33 cellular contexts compared by ENCODE assay signal in the genomic region with DNA sequence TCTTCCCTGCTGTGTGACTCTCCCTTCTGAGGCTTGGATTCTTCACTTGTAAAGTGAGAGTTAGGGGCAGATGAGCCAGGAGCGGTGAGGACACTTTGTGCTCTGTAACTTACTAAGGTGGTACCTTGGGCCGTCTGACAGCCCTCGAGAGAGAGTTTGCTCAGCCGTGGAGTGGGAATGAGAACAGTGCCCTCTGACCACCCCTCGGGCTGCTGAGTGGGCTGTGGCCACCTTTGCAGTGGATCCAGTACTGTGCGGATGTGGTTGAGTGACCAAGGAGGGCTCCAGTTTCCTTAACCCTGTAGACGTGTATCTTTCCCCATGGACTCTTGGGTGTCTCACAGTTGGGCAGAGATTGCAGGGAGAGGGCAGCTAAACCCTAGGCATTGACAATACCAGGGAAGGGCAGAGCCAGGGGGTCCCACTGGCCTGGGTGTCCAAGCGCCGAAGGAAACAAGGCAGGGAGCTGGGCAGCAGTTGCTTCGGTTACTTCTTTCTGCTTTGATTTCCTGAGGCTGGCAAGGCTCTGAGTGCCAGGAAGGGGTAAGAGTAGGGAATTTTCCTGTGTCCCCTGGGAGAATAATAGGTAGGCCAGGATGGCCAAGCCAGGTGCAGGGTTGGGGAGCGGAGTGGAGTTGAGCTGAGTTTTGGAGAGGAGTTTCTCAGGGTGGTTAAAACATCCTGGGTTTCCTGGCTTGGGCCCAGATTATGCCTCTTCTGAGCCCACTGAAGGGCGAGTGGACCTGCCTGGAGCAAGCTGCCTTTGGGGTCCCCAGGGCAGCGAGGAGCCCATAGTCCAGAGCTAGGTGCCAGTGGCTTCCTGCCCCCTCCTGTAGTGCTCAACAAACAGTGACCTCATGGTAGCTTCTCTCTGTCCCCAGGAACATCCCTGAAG. TPM values are rescaled to one million over a fixed set of nuclear protein-coding genes. Genes with fewer than 3 reads are reported as not detected.
DNase-seq lines count a peak whose midpoint lies in the region; ATAC-seq and TF ChIP-seq lines count a peak whose summit lies in the region.
"Had no signal": no experiment of that assay in that cellular context is flagged by ENCODE, and none has a peak within 500 bp of the region (broad histone marks: within the 10 kb centered on the region; RNA-seq: fewer than 3 reads in every experiment).

No MANE protein-coding gene starts in this region.

- no peak overlapping the region for H3K4me3 Mint-ChIP-seq in activated naive CD8-positive, alpha-beta T cell treated with anti-CD3 and anti-CD28 coated beads for 36 hours
- no peak overlapping the region for H3K4me3 Mint-ChIP-seq in activated naive CD8-positive, alpha-beta T cell treated with anti-CD3 and anti-CD28 coated beads, Interleukin-2, amount 50 U/mL, for 24 hours
- no peak overlapping the region for H3K4me3 Mint-ChIP-seq in nephron progenitor cell
- H3K4me3 Mint-ChIP-seq: brain, memory B cell, neural progenitor cell, T-helper 17 cell had no signal

- no peak overlapping the region for H3K4me3 ChIP-seq in tibial artery
- H3K4me3 ChIP-seq: adrenal gland, neural progenitor cell, upper lobe of left lung had no signal

- TF ChIP-seq CTCF in nephron progenitor cell (IDR thresholded peaks at IDR 0.05) (no peak), tibial artery (IDR thresholded peaks at IDR 0.05) (no peak)

- H3K9me3 ChIP-seq in tibial artery, result no peaks in the 10 kb centered on the region
- H3K9me3 ChIP-seq: adrenal gland, upper lobe of left lung had no signal

- H3K27me3 ChIP-seq in tibial artery, result no peaks in the 10 kb centered on the region
- H3K27me3 ChIP-seq: adrenal gland, neural progenitor cell, upper lobe of left lung had no signal

- H3K27ac ChIP-seq in cingulate gyrus (ENCODE audit: low read depth, low read length) (peak overlapping the region; percentile 72), tibial artery (peak overlapping the region; percentile 48 to 69)
- H3K27ac ChIP-seq: adrenal gland, C4-2B, neural progenitor cell, parathyroid adenoma, upper lobe of left lung had no signal

- DNase-seq in activated naive CD8-positive, alpha-beta T cell treated with anti-CD3 and anti-CD28 coated beads for 36 hours, result no peak
- no peak for DNase-seq in activated naive CD8-positive, alpha-beta T cell treated with anti-CD3 and anti-CD28 coated beads, Interleukin-2, amount 50 U/mL, for 24 hours
- DNase-seq in nephron progenitor cell, result peak; percentile 20
- DNase-seq in tibial artery, result no peak
- no peak for DNase-seq in NCI-H1694 (lab: John Stamatoyannopoulos, UW)
- DNase-seq in NCI-H2029 (lab: John Stamatoyannopoulos, UW), result no peak
- DNase-seq: 8988T; activated CD4-positive, alpha-beta T cell treated with anti-CD3 and anti-CD28 coated beads, Interleukin-2, amount 50 U/mL, for 48 hours; activated CD8-positive, alpha-beta memory T cell treated with anti-CD3 and anti-CD28 coated beads, Interleukin-2, amount 50 U/mL, for 4 hours; activated naive CD4-positive, alpha-beta T cell; adrenal gland; COR-L47; DMS79; left colon; NCI-H1105; NCI-H1930; NCI-H526; NK-92 treated with Interleukin-12 subunit alpha and Interleukin-12 subunit beta, amount 100 ng/mL, for 24 hours; PC-3; stimulated activated CD4-positive, alpha-beta T cell treated with anti-CD3 and anti-CD28 coated beads, Interleukin-2, amount 100 ng/mL, for 24 hours; stimulated activated naive CD8-positive, alpha-beta T cell treated with anti-CD3 and anti-CD28 coated beads, Interleukin-15, amount 100 ng/mL, for 72 hours; T-helper 17 cell; upper lobe of left lung had no signal

- peaks cover 0 to 45% (median 27%) of the 10 kb centered on the region in 4 donors for H3K4me1 ChIP-seq in tibial artery
- H3K4me1 ChIP-seq: neural progenitor cell, upper lobe of left lung had no signal

- intact Hi-C loops in tibial artery (cut with DNase I; ENCODE audit: low total_unique reads), result no loop called here

- H3K36me3 Mint-ChIP-seq in activated naive CD8-positive, alpha-beta T cell treated with anti-CD3 and anti-CD28 coated beads for 36 hours, result peaks cover 34% of the 10 kb centered on the region
- H3K36me3 Mint-ChIP-seq in activated naive CD8-positive, alpha-beta T cell treated with anti-CD3 and anti-CD28 coated beads, Interleukin-2, amount 50 U/mL, for 24 hours (ENCODE audit: low read depth), result peaks cover 13% of the 10 kb centered on the region
- H3K36me3 Mint-ChIP-seq in nephron progenitor cell (ENCODE audit: low read depth), result peaks cover 43% of the 10 kb centered on the region

- no peak for ATAC-seq in activated naive CD8-positive, alpha-beta T cell treated with anti-CD3 and anti-CD28 coated beads, Interleukin-2, amount 50 U/mL, for 24 hours
- no peak for ATAC-seq in HG02970 (IDR thresholded peaks at IDR 0.05; ENCODE audit: low FRiP score, unreplicated experiment)
- ATAC-seq: activated CD4-positive, CD25-positive, alpha-beta regulatory T cell treated with anti-CD3 and anti-CD28 coated beads, Interleukin-2, amount 50 U/mL, for 24 hours; left colon; PC-3; stimulated activated naive CD8-positive, alpha-beta T cell treated with anti-CD3 and anti-CD28 coated beads, Interleukin-15, amount 100 ng/mL, for 72 hours; T-helper 17 cell had no signal

- H3K27ac Mint-ChIP-seq in activated naive CD8-positive, alpha-beta T cell treated with anti-CD3 and anti-CD28 coated beads for 36 hours, result peak overlapping the region; percentile 31
- no peak overlapping the region for H3K27ac Mint-ChIP-seq in activated naive CD8-positive, alpha-beta T cell treated with anti-CD3 and anti-CD28 coated beads, Interleukin-2, amount 50 U/mL, for 24 hours
- H3K27ac Mint-ChIP-seq in nephron progenitor cell, result peak overlapping the region; percentile 84
- H3K27ac Mint-ChIP-seq: memory B cell, neural progenitor cell, T-helper 17 cell had no signal

- H3K4me1 Mint-ChIP-seq in activated naive CD8-positive, alpha-beta T cell treated with anti-CD3 and anti-CD28 coated beads for 36 hours, result peaks cover 22% of the 10 kb centered on the region
- H3K4me1 Mint-ChIP-seq in activated naive CD8-positive, alpha-beta T cell treated with anti-CD3 and anti-CD28 coated beads, Interleukin-2, amount 50 U/mL, for 24 hours, result peaks cover 17% of the 10 kb centered on the region
- H3K4me1 Mint-ChIP-seq in nephron progenitor cell, result peaks cover 41% of the 10 kb centered on the region

- peaks cover 8 to 22% (median 10%) of the 10 kb centered on the region in 3 donors for H3K36me3 ChIP-seq in tibial artery
- H3K36me3 ChIP-seq: adrenal gland, neural progenitor cell had no signal

- H3K9me3 Mint-ChIP-seq in activated naive CD8-positive, alpha-beta T cell treated with anti-CD3 and anti-CD28 coated beads for 36 hours, result no peaks in the 10 kb centered on the region
- no peaks in the 10 kb centered on the region for H3K9me3 Mint-ChIP-seq in activated naive CD8-positive, alpha-beta T cell treated with anti-CD3 and anti-CD28 coated beads, Interleukin-2, amount 50 U/mL, for 24 hours
- H3K9me3 Mint-ChIP-seq in nephron progenitor cell, result no peaks in the 10 kb centered on the region
- H3K9me3 Mint-ChIP-seq: brain; memory B cell; neural progenitor cell; stimulated activated naive CD8-positive, alpha-beta T cell treated with anti-CD3 and anti-CD28 coated beads, Interleukin-15, amount 100 ng/mL, for 72 hours had no signal

- no peaks in the 10 kb centered on the region for H3K27me3 Mint-ChIP-seq in activated naive CD8-positive, alpha-beta T cell treated with anti-CD3 and anti-CD28 coated beads for 36 hours
- no peaks in the 10 kb centered on the region for H3K27me3 Mint-ChIP-seq in activated naive CD8-positive, alpha-beta T cell treated with anti-CD3 and anti-CD28 coated beads, Interleukin-2, amount 50 U/mL, for 24 hours
- H3K27me3 Mint-ChIP-seq in nephron progenitor cell (ENCODE audit: low read depth, poor library complexity), result peaks cover 4% of the 10 kb centered on the region
- H3K27me3 Mint-ChIP-seq: brain; memory B cell; stimulated activated naive CD8-positive, alpha-beta T cell treated with anti-CD3 and anti-CD28 coated beads, Interleukin-15, amount 100 ng/mL, for 72 hours had no signal

RNA-seq across cellular contexts. Expression of a gene that starts 27.6 kb away (rescaled TPM):
- not detected for total RNA-seq in activated naive CD8-positive, alpha-beta T cell treated with anti-CD3 and anti-CD28 coated beads for 36 hours
- total RNA-seq: endothelial cell of umbilical vein, fibroblast of lung, PC-3, T-helper 17 cell had no signal

RNA-seq across cellular contexts. Expression of a gene that starts 29.4 kb away (rescaled TPM):
- 100 to 1,000 TPM; 289 to 292 TPM for total RNA-seq in activated naive CD8-positive, alpha-beta T cell treated with anti-CD3 and anti-CD28 coated beads for 36 hours
